In genomic region chr12:24069532-24070395, GRCh38 we compare ENCODE assay signal across 1 cellular context.
A peak's percentile ranks its signal among the peaks of the same experiment; 100 is the strongest.
TF ChIP-seq lines count a peak whose summit lies in the region.

No MANE protein-coding gene starts in this region.

TF ChIP-seq in K562, 482 proteins besides CTCF, POLR2A, EP300 and RAD21 (continued from another document):
- TF ChIP-seq PKNOX1 (IDR thresholded peaks at IDR 0.05): 0 out of 2 replicates have a peak, but pooled peaks have one; percentile 19
